Comparison of ENCODE assay signal across 19 cellular contexts in genomic region chr15:100168787-100169186, GRCh38.
"Had no signal": no experiment of that assay in that cellular context is flagged by ENCODE, and none has a peak within 500 bp of the region (broad histone marks: within the 10 kb centered on the region; RNA-seq: fewer than 3 reads in every experiment).

No MANE protein-coding gene starts in this region.

- H3K36me3 ChIP-seq: neutrophil, right lobe of liver, suprapubic skin, tibial artery, upper lobe of right lung had no signal

- H3K4me1 ChIP-seq: suprapubic skin, upper lobe of right lung had no signal

- H2AFZ ChIP-seq: hepatocyte had no signal

- DNase-seq: cortex of kidney; dorsolateral prefrontal cortex; effector CD8-positive, alpha-beta T cell; foreskin fibroblast; kidney; mammary epithelial cell; mucosa of descending colon; naive thymus-derived CD8-positive, alpha-beta T cell; psoas muscle; retina; stimulated activated CD4-positive, alpha-beta T cell treated with anti-CD3 and anti-CD28 coated beads, Interleukin-2, amount 100 ng/mL, for 48 hours; stimulated activated naive CD4-positive, alpha-beta T cell treated with Interleukin-2 at 50 U/mL for 16 hours; upper lobe of right lung had no signal

- H3K4me2 ChIP-seq: hepatocyte had no signal

- ATAC-seq: esophagus mucosa; mucosa of descending colon; naive thymus-derived CD8-positive, alpha-beta T cell had no signal

- H3K79me2 ChIP-seq: hepatocyte had no signal

- H3K27ac ChIP-seq: hepatocyte, neutrophil, psoas muscle, suprapubic skin, upper lobe of right lung had no signal

- H3K4me3 ChIP-seq: dorsolateral prefrontal cortex, hepatocyte, mucosa of descending colon, psoas muscle, right lobe of liver, suprapubic skin, tibial artery, upper lobe of right lung had no signal

- H3K27me3 ChIP-seq: dorsolateral prefrontal cortex, hepatocyte, neutrophil, right lobe of liver, suprapubic skin, tibial artery, upper lobe of right lung had no signal

- H3K27me3 Mint-ChIP-seq: naive thymus-derived CD8-positive, alpha-beta T cell had no signal
